Comparison of ENCODE assay signal across 8 cellular contexts in the genomic region with DNA sequence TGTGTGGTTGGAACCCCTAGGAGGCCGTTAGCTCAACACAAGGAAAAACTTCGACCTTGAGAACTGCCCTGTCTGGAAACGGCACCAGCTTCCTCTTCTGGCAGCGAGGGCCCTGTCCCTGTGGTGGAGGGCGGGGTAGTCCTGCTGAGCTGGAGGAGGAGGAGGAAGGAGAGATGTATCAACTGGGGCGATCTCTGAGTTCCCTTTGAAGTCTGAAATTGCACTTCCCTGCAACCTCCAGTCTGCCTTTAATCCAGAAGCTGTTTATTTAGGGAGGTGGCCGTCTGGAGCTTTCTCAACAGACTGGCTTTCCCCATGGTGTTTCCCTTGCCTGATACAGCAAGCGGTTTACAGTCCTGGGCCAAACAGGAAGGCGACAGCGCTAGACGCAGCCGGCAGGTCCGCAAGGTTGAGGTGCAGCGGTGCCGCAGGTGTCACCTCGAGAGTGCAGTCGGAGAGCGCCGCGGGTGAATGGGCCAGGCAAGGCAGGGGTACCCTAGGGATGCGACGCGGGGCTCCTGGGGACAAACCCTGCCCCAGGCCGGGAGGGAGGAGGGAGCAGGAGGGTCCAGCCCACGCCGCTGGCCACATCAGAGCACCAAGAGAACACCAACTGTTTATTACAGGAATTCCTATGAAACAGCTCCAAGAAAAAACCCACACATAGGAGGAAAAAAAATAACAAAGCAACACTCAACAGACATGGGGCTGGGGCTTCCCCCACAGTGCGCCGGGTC. TPM values are rescaled to one million over a fixed set of nuclear protein-coding genes. Genes with fewer than 3 reads are reported as not detected.
DNase-seq lines count a peak whose midpoint lies in the region; ATAC-seq and TF ChIP-seq lines count a peak whose summit lies in the region.

No MANE protein-coding gene starts in this region.

- H3K9me3 ChIP-seq in RWPE2 (ENCODE audit: severe bottlenecking), result no peaks in the 10 kb centered on the region
- H3K9me3 ChIP-seq in body of pancreas, result no peaks in the 10 kb centered on the region
- no peaks in the 10 kb centered on the region for H3K9me3 ChIP-seq in iPS-20b (ENCODE audit: insufficient read depth, low read depth, low read length)

- H3K4me3 ChIP-seq in AG04449 (ENCODE audit: low read depth, low read length) (peak overlapping the region; percentile 12), RWPE2 (ENCODE audit: severe bottlenecking) (peak overlapping the region; percentile 8), body of pancreas (no peak overlapping the region), iPS-20b (ENCODE audit: low read length) (peak overlapping the region; percentile 69), skin epidermis (peak overlapping the region; percentile 25 to 45 (median 40))

- H3K9ac ChIP-seq in iPS-20b (ENCODE audit: low read depth, low read length), result peak overlapping the region; percentile 31; the same call in 1 of the 2 replicates

- H3K36me3 ChIP-seq in RWPE2 (ENCODE audit: low read depth) (peaks cover 4% of the 10 kb centered on the region; the same call in 1 of the 2 replicates), body of pancreas (replicated peaks in 1 of 2; ENCODE audit: insufficient read depth in 1 of 2, low read depth in 2 of 2) (no peaks in the 10 kb centered on the region), iPS-20b (ENCODE audit: insufficient read depth, low read depth, low read length) (no peaks in the 10 kb centered on the region)

- CTCF ChIA-PET in AG04449 (lab: Yijun Ruan, JAX), result interaction anchor here (1.3 to 36.7 kb wide), 11 partner anchors 8 to 252 kb away, joined by 3 to 1361 read pairs (median 32); partner anchors contain the start of genes CUEDC1, MRPS23, SRSF1 and VEZF1

- 1 to 2% methylated on average over 14 to 28 of the region's 28 CpGs for whole genome bisulfite sequencing in body of pancreas, 2 donors

- ATAC-seq in RWPE2 (ENCODE audit: low read depth), result peak; percentile 36
- peak; percentile 67 for ATAC-seq in body of pancreas
- ATAC-seq in HG02884 (IDR thresholded peaks at IDR 0.05; ENCODE audit: unreplicated experiment), result no peak
- ATAC-seq in HG02623 (IDR thresholded peaks at IDR 0.05; ENCODE audit: unreplicated experiment), result no peak

- H3K4me1 ChIP-seq in RWPE2 (ENCODE audit: insufficient read depth, poor library complexity, severe bottlenecking) (peaks cover 6% of the 10 kb centered on the region), body of pancreas (peaks cover 38% of the 10 kb centered on the region), iPS-20b (ENCODE audit: insufficient read depth, low read length) (peaks cover 19% of the 10 kb centered on the region)

- POLR2A ChIA-PET in AG04449 (lab: Yijun Ruan, JAX), result interaction anchor here (0.8 to 3.2 kb wide), 9 partner anchors 10 to 132 kb away, joined by 3 to 14 read pairs (median 4); partner anchors contain the start of genes MRPS23 and VEZF1

- no peak for DNase-seq in AG04449 (ENCODE audit: low read depth, low spot score)
- peak; percentile 46 for DNase-seq in GM13977 (ENCODE audit: low spot score)
- DNase-seq in RWPE2 (ENCODE audit: low spot score), result no peak
- DNase-seq in body of pancreas, result peak; percentile 69 to 91 (median 85)

- intact Hi-C loops in body of pancreas (cut with DNase I), result no loop called here

- no peak for TF ChIP-seq CTCF in AG04449 (IDR thresholded peaks at IDR 0.05; ENCODE audit: insufficient read depth, low read length, missing control alignments)
- TF ChIP-seq CTCF in GM13977 (IDR thresholded peaks at IDR 0.05; ENCODE audit: extremely low read depth, insufficient read depth, missing control alignments), result no peak
- no peak for TF ChIP-seq CTCF in RWPE2 (IDR thresholded peaks at IDR 0.05; ENCODE audit: poor library complexity, severe bottlenecking)
- TF ChIP-seq CTCF in body of pancreas (IDR thresholded peaks at IDR 0.05), result peak in 2 of 7 experiments; percentile 10 to 21

- in situ Hi-C loops in GM13977 (cut with MboI; ENCODE audit: low pct_unique_long_range_greater_than_20kb, low sequenced_read_pairs, unreplicated experiment), result no loop called here

- TF ChIP-seq POLR2A in body of pancreas (IDR thresholded peaks at IDR 0.05), result peak; percentile 56 to 65 (median 62)

- no peaks in the 10 kb centered on the region for H3K27me3 ChIP-seq in RWPE2 (ENCODE audit: insufficient read depth, poor library complexity, severe bottlenecking)
- H3K27me3 ChIP-seq in body of pancreas, result no peaks in the 10 kb centered on the region
- peaks cover 49% of the 10 kb centered on the region for H3K27me3 ChIP-seq in iPS-20b (ENCODE audit: insufficient read depth, low read length)

- H3K27ac ChIP-seq in RWPE2 (ENCODE audit: poor library complexity, severe bottlenecking) (peak overlapping the region; percentile 19), body of pancreas (peak overlapping the region; percentile 71 to 95 (median 84)), iPS-20b (ENCODE audit: low read length) (no peak overlapping the region), skin epidermis (peak overlapping the region; percentile 14 to 84 (median 72))

RNA-seq across cellular contexts. Expression of gene MRPS23, which starts 11.3 kb away (rescaled TPM):
- 10 to 100 TPM in 1 of 2 donors, 1 to 10 TPM in 1; 1.3 to 13.7 TPM for total RNA-seq in body of pancreas

Comparison
In these comparisons a context has a peak if more than half of its experiments do, and no peak if none do; other contexts are left out.
1. DNase-seq: peak in GM13977 (single experiment) and body of pancreas (4 of 4); none in AG04449 (single experiment) and RWPE2 (single experiment).
2. H3K4me3 ChIP-seq: peak in AG04449 (single experiment), RWPE2 (single experiment), iPS-20b (single experiment) and skin epidermis (7 of 7); none in body of pancreas (0 of 2).
3. ATAC-seq: peak in RWPE2 (single experiment) and body of pancreas (single experiment); none in HG02884 (single experiment) and HG02623 (single experiment).